Comparison of ENCODE assay signal across 20 cellular contexts in genomic region chr15:52480990-52481389, GRCh38. TPM values are rescaled to one million over a fixed set of nuclear protein-coding genes. Genes with fewer than 3 reads are reported as not detected.
DNase-seq lines count a peak whose midpoint lies in the region; ATAC-seq and TF ChIP-seq lines count a peak whose summit lies in the region.
"Had no signal": no experiment of that assay in that cellular context is flagged by ENCODE, and none has a peak within 500 bp of the region (broad histone marks: within the 10 kb centered on the region; RNA-seq: fewer than 3 reads in every experiment).

No MANE protein-coding gene starts in this region.

- peaks cover 56 to 77% (median 69%) of the 10 kb centered on the region in 3 donors for H3K4me1 Mint-ChIP-seq in CD8-positive, alpha-beta memory T cell

- H3K9ac ChIP-seq in MM.1S (ENCODE audit: low read length) = peak overlapping the region; percentile 42

- ATAC-seq in gastrocnemius medialis (no peak), HG03196 (IDR thresholded peaks at IDR 0.05; ENCODE audit: unreplicated experiment) (no peak)
- ATAC-seq: GM23338 had no signal

- peaks cover 43% of the 10 kb centered on the region for H3K4me1 ChIP-seq in CD8-positive, alpha-beta memory T cell (ENCODE audit: insufficient read depth, low read length)
- H3K4me1 ChIP-seq in MM.1S (ENCODE audit: low read length) (peaks cover 63% of the 10 kb centered on the region), adrenal gland (replicated peaks in 1 of 2) (peaks cover 0 to 27% of the 10 kb centered on the region in 2 donors), gastrocnemius medialis (peaks cover 31 to 49% of the 10 kb centered on the region in 2 donors)
- H3K4me1 ChIP-seq: BE2C had no signal

- no peaks in the 10 kb centered on the region for H3K9me3 ChIP-seq in CD8-positive, alpha-beta memory T cell (ENCODE audit: low read length)
- H3K9me3 ChIP-seq in MM.1S (replicated peaks; ENCODE audit: insufficient read depth, low read length) (no peaks in the 10 kb centered on the region), adrenal gland (replicated peaks in 1 of 3) (no peaks in the 10 kb centered on the region), gastrocnemius medialis (no peaks in the 10 kb centered on the region)
- H3K9me3 ChIP-seq: BE2C, left ventricle myocardium inferior, MG63 had no signal

- no peaks in the 10 kb centered on the region for H3K9me2 ChIP-seq in MM.1S (replicated peaks; ENCODE audit: insufficient read depth, low read length)

- no peak overlapping the region for H3K27ac ChIP-seq in CD8-positive, alpha-beta memory T cell (ENCODE audit: low read depth, low read length)
- peak overlapping the region; percentile 89 for H3K27ac ChIP-seq in MM.1S (ENCODE audit: low read length)
- peak overlapping the region in 3 of 5 donors; percentile 23 to 45 (median 27) for H3K27ac ChIP-seq in adrenal gland
- peak overlapping the region; percentile 7 to 76 (median 48) for H3K27ac ChIP-seq in gastrocnemius medialis

- POLR2A ChIA-PET in CD8-positive, alpha-beta memory T cell (lab: Charles Lee) = no interaction called here

- in situ Hi-C loops in gastrocnemius medialis (cut with MboI; ENCODE audit: low sequenced_read_pairs in 4 of 4) = no loop called here

- no peaks in the 10 kb centered on the region for H3K36me3 ChIP-seq in CD8-positive, alpha-beta memory T cell (ENCODE audit: insufficient read depth, low read length)
- H3K36me3 ChIP-seq in MM.1S (replicated peaks; ENCODE audit: insufficient read depth, low read length) (no peaks in the 10 kb centered on the region), adrenal gland (replicated peaks in 1 of 2) (no peaks in the 10 kb centered on the region), gastrocnemius medialis (no peaks in the 10 kb centered on the region)
- H3K36me3 ChIP-seq: BE2C, left ventricle myocardium inferior, MG63 had no signal

- peak overlapping the region in 7 of 8 donors; percentile 52 to 97 (median 72) for H3K27ac Mint-ChIP-seq in CD8-positive, alpha-beta memory T cell
- H3K27ac Mint-ChIP-seq: GM23338, nephron progenitor cell had no signal

- intact Hi-C loops in adrenal gland (cut with DNase I) (no loop called here), gastrocnemius medialis (cut with DNase I; ENCODE audit: low total_unique reads) (no loop called here)

- no peaks in the 10 kb centered on the region for H3K9me3 Mint-ChIP-seq in CD8-positive, alpha-beta memory T cell
- H3K9me3 Mint-ChIP-seq: activated B cell treated with CpG ODN at 0.5 μM for 24 hours; activated naive CD8-positive, alpha-beta T cell treated with anti-CD3 and anti-CD28 coated beads for 36 hours had no signal

- TF ChIP-seq POLR2A in adrenal gland (IDR thresholded peaks at IDR 0.05) (no peak), gastrocnemius medialis (IDR thresholded peaks at IDR 0.05) (no peak)

- H3K27me3 ChIP-seq in CD8-positive, alpha-beta memory T cell (ENCODE audit: insufficient read depth, low read length, poor library complexity, severe bottlenecking) = no peaks in the 10 kb centered on the region
- H3K27me3 ChIP-seq in MM.1S (replicated peaks; ENCODE audit: insufficient read depth, low read length) (no peaks in the 10 kb centered on the region), adrenal gland (no peaks in the 10 kb centered on the region), gastrocnemius medialis (no peaks in the 10 kb centered on the region)
- H3K27me3 ChIP-seq: BE2C, MG63 had no signal

- no peaks in the 10 kb centered on the region for H3K27me3 Mint-ChIP-seq in CD8-positive, alpha-beta memory T cell
- H3K27me3 Mint-ChIP-seq: activated B cell treated with CpG ODN at 0.5 μM for 24 hours; activated naive CD8-positive, alpha-beta T cell treated with anti-CD3 and anti-CD28 coated beads for 36 hours had no signal

- CTCF ChIA-PET in CD8-positive, alpha-beta memory T cell (lab: Charles Lee) = interaction anchor here (0.9 kb wide), 1 partner anchor 43 kb away, joined by 3 read pairs; no protein-coding TSS in a partner anchor

- peaks cover 53% of the 10 kb centered on the region for H3F3A ChIP-seq in MM.1S (ENCODE audit: insufficient read depth, low read length)

- H3K79me2 ChIP-seq in MM.1S (ENCODE audit: low read length) = peaks cover 86% of the 10 kb centered on the region

- TF ChIP-seq CTCF in MM.1S (IDR thresholded peaks at IDR 0.05; ENCODE audit: low read length) (no peak), adrenal gland (IDR thresholded peaks at IDR 0.05) (no peak), gastrocnemius medialis (IDR thresholded peaks at IDR 0.05 in 4 of 5, conservative IDR thresholded peaks at IDR 0.05 in 1 of 5) (no peak)

- peak overlapping the region in 4 of 7 donors; percentile 19 to 79 (median 54) for H3K4me3 Mint-ChIP-seq in CD8-positive, alpha-beta memory T cell
- H3K4me3 Mint-ChIP-seq: activated B cell treated with CpG ODN at 0.5 μM for 24 hours; activated naive CD8-positive, alpha-beta T cell treated with anti-CD3 and anti-CD28 coated beads for 36 hours; GM23338; nephron progenitor cell had no signal

- peak overlapping the region; percentile 80 for H3K4me2 ChIP-seq in MM.1S (ENCODE audit: low read depth, low read length)
- H3K4me2 ChIP-seq: GM23338 had no signal

- WGBS in adrenal gland, 4 donors = 55 to 74% (median 67%) methylated on average over 1 of the region's 1 CpG

- H4K20me1 ChIP-seq in MM.1S (ENCODE audit: insufficient read depth, low read length) = no peaks in the 10 kb centered on the region

- H3K36me3 Mint-ChIP-seq in CD8-positive, alpha-beta memory T cell = peaks cover 0 to 4% (median 0%) of the 10 kb centered on the region in 3 donors
- H3K36me3 Mint-ChIP-seq: activated naive CD8-positive, alpha-beta T cell treated with anti-CD3 and anti-CD28 coated beads for 36 hours had no signal

- H3K4me3 ChIP-seq in CD8-positive, alpha-beta memory T cell (ENCODE audit: low read length) = no peak overlapping the region
- H3K4me3 ChIP-seq in MM.1S (ENCODE audit: low read length) = peak overlapping the region; percentile 29; the same call in 1 of the 2 replicates
- H3K4me3 ChIP-seq in adrenal gland = no peak overlapping the region
- no peak overlapping the region for H3K4me3 ChIP-seq in gastrocnemius medialis
- H3K4me3 ChIP-seq: GM23338, left ventricle myocardium inferior, MG63 had no signal

- H2AFZ ChIP-seq in MM.1S (ENCODE audit: low read length) = no peak overlapping the region
- H2AFZ ChIP-seq: GM23338 had no signal

- DNase-seq in CD8-positive, alpha-beta memory T cell = no peak
- peak; percentile 45 for DNase-seq in MM.1S
- DNase-seq in adrenal gland = no peak
- DNase-seq in gastrocnemius medialis = no peak
- no peak for DNase-seq in NCI-H748 (lab: John Stamatoyannopoulos, UW; ENCODE audit: unreplicated experiment)
- DNase-seq in activated effector memory CD4-positive, alpha-beta T cell treated with Interleukin-2 at 50 U/mL for 16 hours = no peak
- DNase-seq: activated B cell treated with CpG ODN at 0.5 μM for 24 hours; activated naive CD8-positive, alpha-beta T cell treated with anti-CD3 and anti-CD28 coated beads for 36 hours; BE2C; DMS79 treated with DMSO at 0.1 percent for 48 hours; effector memory CD4-positive, alpha-beta T cell; left ventricle myocardium inferior; MG63; NCI-H187 treated with DMSO at 0.1 percent for 48 hours; NCI-H510A; nephron progenitor cell; substantia nigra; SW 1271 had no signal

RNA-seq across cellular contexts. Expression of gene MYO5A, which starts 47.7 kb away (rescaled TPM):
- 10 to 100 TPM; 31.0 to 37.3 TPM for total RNA-seq in CD8-positive, alpha-beta memory T cell
- polyA plus RNA-seq in CD8-positive, alpha-beta memory T cell = 15.8 TPM
- 10 to 100 TPM; 29.5 to 57.5 (median 43.7) TPM for total RNA-seq in adrenal gland
- 10 to 100 TPM in 2 of 3 donors, 1 to 10 TPM in 1; 6.3 to 22.2 (median 11.4) TPM for polyA plus RNA-seq in adrenal gland
- 10 to 100 TPM in 2 of 4 donors, 1 to 10 TPM in 2; 5.8 to 51.2 (median 10.2) TPM for total RNA-seq in gastrocnemius medialis
